8 cellular contexts compared by ENCODE assay signal in genomic region chr3:197959500-197959890, GRCh38. TPM values are rescaled to one million over a fixed set of nuclear protein-coding genes. Genes with fewer than 3 reads are reported as not detected.
DNase-seq lines count a peak whose midpoint lies in the region; ATAC-seq and TF ChIP-seq lines count a peak whose summit lies in the region.

No MANE protein-coding gene starts in this region.

- H3K36me3 Mint-ChIP-seq in MCF 10A (ENCODE audit: insufficient read depth, unreplicated experiment): peaks cover 52% of the 10 kb centered on the region

- intact Hi-C loops in left ventricle myocardium inferior (cut with micrococcal nuclease): no loop called here
- intact Hi-C loops in left ventricle myocardium superior (cut with micrococcal nuclease): no loop called here
- intact Hi-C loops in MCF 10A (cut with micrococcal nuclease): no loop called here
- intact Hi-C loops in aorta (cut with DNase I): no loop called here

- peak overlapping the region; percentile 94 for H3K4me3 Mint-ChIP-seq in MCF 10A (ENCODE audit: unreplicated experiment)

- POLR2A ChIA-PET in MCF 10A (lab: Yijun Ruan, JAX): interaction anchor here (1.7 to 1.9 kb wide), 2 partner anchors 9 to 211 kb away, joined by 4 to 45 read pairs; partner anchors contain the start of genes FYTTD1 and RPL35A

- H3K4me1 ChIP-seq in left ventricle myocardium inferior (peaks cover 54% of the 10 kb centered on the region), mesodermal cell (ENCODE audit: control insufficient read depth, insufficient read depth, low read length, poor library complexity, severe bottlenecking) (peaks cover 3% of the 10 kb centered on the region), aorta (ENCODE audit: control insufficient read depth in 1 of 2, insufficient read depth in 2 of 2, low read length in 2 of 2) (no peaks in the 10 kb centered on the region)

- whole genome bisulfite sequencing in mesodermal cell (ENCODE audit: insufficient coverage in 2 of 2), 2 experiments: 76 to 80% methylated on average over 4 to 6 of the region's 6 CpGs
- 45 to 47% methylated on average over 6 of the region's 6 CpGs for WGBS in aorta, 2 donors

- H3K27ac Mint-ChIP-seq in MCF 10A (ENCODE audit: low read depth, unreplicated experiment): peak overlapping the region; percentile 95

- TF ChIP-seq CTCF in left ventricle myocardium inferior (IDR thresholded peaks at IDR 0.05; ENCODE audit: borderline replicate concordance): no peak
- TF ChIP-seq CTCF in MCF 10A (IDR thresholded peaks at IDR 0.05; ENCODE audit: unreplicated experiment): no peak

- peak overlapping the region; percentile 93 for H3K4me3 ChIP-seq in left ventricle myocardium inferior
- peak overlapping the region; percentile 69 for H3K4me3 ChIP-seq in mesodermal cell (ENCODE audit: extremely low read depth, insufficient read depth, low read length, poor library complexity, severe bottlenecking)
- H3K4me3 ChIP-seq in aorta (ENCODE audit: low read length in 2 of 2): peak overlapping the region; percentile 19 to 60

- no peaks in the 10 kb centered on the region for H3K9me3 ChIP-seq in left ventricle myocardium inferior (replicated peaks)
- H3K9me3 ChIP-seq in mesodermal cell (ENCODE audit: control insufficient read depth, low read length): no peaks in the 10 kb centered on the region
- no peaks in the 10 kb centered on the region for H3K9me3 ChIP-seq in aorta (ENCODE audit: control insufficient read depth, low read length)

- peaks cover 24% of the 10 kb centered on the region for H3K36me3 ChIP-seq in left ventricle myocardium inferior
- peaks cover 24% of the 10 kb centered on the region for H3K36me3 ChIP-seq in mesodermal cell (ENCODE audit: control insufficient read depth, insufficient read depth, low read length)
- peaks cover 0 to 3% of the 10 kb centered on the region in 2 donors for H3K36me3 ChIP-seq in aorta (ENCODE audit: control insufficient read depth in 1 of 2, insufficient read depth in 2 of 2, low read length in 1 of 2)

- H3K27me3 ChIP-seq in left ventricle myocardium inferior (ENCODE audit: low read depth): no peaks in the 10 kb centered on the region
- H3K27me3 ChIP-seq in aorta (ENCODE audit: control insufficient read depth in 1 of 2, insufficient read depth in 2 of 2, low read length in 1 of 2): no peaks in the 10 kb centered on the region

- no peaks in the 10 kb centered on the region for H3K27me3 Mint-ChIP-seq in MCF 10A (ENCODE audit: insufficient read depth, unreplicated experiment)

- no peaks in the 10 kb centered on the region for H3K9me3 Mint-ChIP-seq in MCF 10A (ENCODE audit: unreplicated experiment)

- ATAC-seq in left ventricle myocardium superior (no peak), aorta (ENCODE audit: low FRiP score) (no peak), HG03520 (IDR thresholded peaks at IDR 0.05; ENCODE audit: unreplicated experiment) (no peak), HG03442 (IDR thresholded peaks at IDR 0.05; ENCODE audit: unreplicated experiment) (no peak)

- DNase-seq in left ventricle myocardium inferior (no peak), left ventricle myocardium superior (no peak), MCF 10A (ENCODE audit: unreplicated experiment) (no peak), aorta (no peak), NCI-H2196 treated with DMSO at 0.1 percent for 48 hours (lab: John Stamatoyannopoulos, UW; ENCODE audit: unreplicated experiment) (no peak)

- peaks cover 45% of the 10 kb centered on the region for H3K4me1 Mint-ChIP-seq in MCF 10A (ENCODE audit: insufficient read depth, unreplicated experiment)

- CTCF ChIA-PET in MCF 10A (lab: Yijun Ruan, JAX): interaction anchor here (0.6 to 0.7 kb wide), 2 partner anchors 9 to 990 kb away, joined by 3 read pairs; no protein-coding TSS in a partner anchor

- H3K27ac ChIP-seq in left ventricle myocardium inferior (replicated peaks): peak overlapping the region; percentile 88
- no peak overlapping the region for H3K27ac ChIP-seq in mesodermal cell (ENCODE audit: low read depth, low read length, severe bottlenecking)
- H3K27ac ChIP-seq in aorta (ENCODE audit: low read depth in 1 of 2, low read length in 2 of 2): peak overlapping the region; percentile 17 to 79

- BruUV-seq in MCF 10A (replicated peaks; lab: Mats Ljungman, UMichigan): TSS peak; percentile 78

RNA-seq across cellular contexts. Expression of gene LMLN, which starts 0.5 kb away (rescaled TPM):
- 10.6 TPM for total RNA-seq in left ventricle myocardium inferior
- total RNA-seq in left ventricle myocardium superior: 8.8 TPM
- 8.0 and 11.2 TPM in 2 replicates for total RNA-seq in MCF 10A (2022)
- 4.3 TPM for polyA plus RNA-seq in mesodermal cell (2013, experiment 1 of 2)
- polyA plus RNA-seq in mesodermal cell (2013, experiment 2 of 2): 5.1 TPM
- 1 to 10 TPM; 5.1 to 6.4 TPM for total RNA-seq in aorta
- polyA plus RNA-seq in aorta: 1 to 10 TPM in 1 of 2 donors, under 1 TPM in 1; 0.13 to 2.3 TPM

RNA-seq across cellular contexts. Expression of gene RPL35A, which starts 9.5 kb away (rescaled TPM):
- 775 TPM for total RNA-seq in left ventricle myocardium inferior
- total RNA-seq in left ventricle myocardium superior: 751 TPM
- total RNA-seq in MCF 10A (2022): 1,642 and 1,967 TPM in 2 replicates
- polyA plus RNA-seq in mesodermal cell (2013, experiment 1 of 2): 1,636 TPM
- polyA plus RNA-seq in mesodermal cell (2013, experiment 2 of 2): 1,619 TPM
- total RNA-seq in aorta: 100 to 1,000 TPM; 637 to 745 TPM
- polyA plus RNA-seq in aorta: 1,000 to 10,000 TPM; 1,749 to 3,399 TPM

Comparison
In these comparisons a context has a peak if more than half of its experiments do, and no peak if none do; other contexts are left out.
1. H3K4me3 ChIP-seq: peak in every context shown above with its lines; median percentile 93 in left ventricle myocardium inferior; 69 in mesodermal cell; 40 in aorta.